ENCODE assay signal across 8 cellular contexts in the genomic region with DNA sequence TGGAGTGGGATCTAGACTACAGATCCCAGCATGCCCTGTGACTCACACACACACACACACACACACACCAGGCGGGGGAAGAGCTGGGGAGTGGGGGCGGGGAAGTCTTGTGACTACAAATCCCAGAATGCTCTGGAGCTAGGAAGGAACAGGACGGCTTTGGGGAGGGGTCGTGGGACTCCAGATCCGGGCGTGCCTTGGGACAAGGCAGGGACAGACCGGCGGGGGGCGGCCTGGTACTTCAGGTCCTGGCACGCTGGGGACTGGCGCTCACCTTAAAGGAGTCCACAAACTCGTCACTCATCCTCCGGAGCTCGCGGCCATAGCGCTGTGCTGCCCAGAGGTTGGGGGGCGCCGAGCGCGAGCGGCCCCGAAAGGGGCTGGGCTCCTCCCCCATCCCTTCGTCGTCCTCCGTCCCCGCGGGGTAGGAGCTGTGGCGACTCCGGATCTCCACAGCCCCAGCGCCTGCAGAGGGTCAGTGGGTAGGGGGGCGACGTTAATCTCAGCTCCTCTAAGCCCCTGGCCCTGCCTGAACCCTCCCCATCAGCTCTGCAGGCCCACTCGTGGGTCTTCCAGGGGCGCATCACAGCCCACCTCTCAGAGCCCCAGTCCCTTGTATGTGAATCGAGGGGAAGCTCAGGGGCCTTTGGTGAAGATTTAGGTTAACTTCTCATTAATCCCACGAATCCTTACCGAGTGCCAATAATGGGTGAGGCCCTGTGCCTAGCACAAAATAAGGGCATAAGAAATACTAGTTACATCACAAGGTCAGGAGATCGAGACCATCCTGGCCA. TPM values are rescaled to one million over a fixed set of nuclear protein-coding genes. Genes with fewer than 3 reads are reported as not detected.
DNase-seq lines count a peak whose midpoint lies in the region; ATAC-seq and TF ChIP-seq lines count a peak whose summit lies in the region.

No MANE protein-coding gene starts in this region.

- DNase-seq in HFF-Myc (ENCODE audit: extremely low read depth, low read depth) (peak; percentile 71), NCI-H69 (lab: John Stamatoyannopoulos, UW) (peak; percentile 98), dedifferentiated amniotic fluid mesenchymal stem cell (ENCODE audit: extremely low spot score) (peak; percentile 82), left lobe of liver (ENCODE audit: low spot score) (peak; percentile 91), cortex of kidney (lab: John Stamatoyannopoulos, UW) (no peak)
- peak; percentile 82 for DNase-seq in activated CD4-positive, alpha-beta T cell treated with anti-CD3 and anti-CD28 coated beads, Interleukin-2, amount 50 U/mL, for 1 hour
- peak; percentile 71 to 81 for DNase-seq in stimulated activated CD4-positive, alpha-beta T cell treated with anti-CD3 and anti-CD28 coated beads, Interleukin-1b, Interleukin-23, amount 100 ng/mL, for 4 hours (ENCODE audit: low read depth in 2 of 2)

- peaks cover 30% of the 10 kb centered on the region for H3K36me3 ChIP-seq in BLaER1

- H4K20me1 ChIP-seq in BLaER1, result no peaks in the 10 kb centered on the region

- TF ChIP-seq CTCF in HFF-Myc (IDR thresholded peaks at IDR 0.05; ENCODE audit: low read depth, low read length, missing control alignments), result peak; percentile 3

- peak; percentile 49 for ATAC-seq in left lobe of liver

- no peaks in the 10 kb centered on the region for H3K27me3 ChIP-seq in BLaER1

- H3K4me2 ChIP-seq in BLaER1, result peak overlapping the region; percentile 99

- H3K4me3 ChIP-seq in BLaER1 (peak overlapping the region; percentile 75), HFF-Myc (replicated peaks; ENCODE audit: low read depth, low read length) (peak overlapping the region; percentile 69)

- peak overlapping the region; percentile 86 for H3K9ac ChIP-seq in BLaER1

- peaks cover 46% of the 10 kb centered on the region for H3K4me1 ChIP-seq in BLaER1

- H3K9me3 ChIP-seq in BLaER1, result no peaks in the 10 kb centered on the region

- H3K27ac ChIP-seq in BLaER1, result peak overlapping the region; percentile 100

RNA-seq across cellular contexts. Expression of gene BAD, which starts 12.9 kb away (rescaled TPM):
- 36.0 TPM for total RNA-seq in left lobe of liver

RNA-seq across cellular contexts. Expression of gene GPR137, which starts 14.1 kb away (rescaled TPM):
- 26.8 TPM for total RNA-seq in left lobe of liver

RNA-seq across cellular contexts. Expression of gene KCNK4, which starts 19.6 kb away (rescaled TPM):
- not detected for total RNA-seq in left lobe of liver

RNA-seq across cellular contexts. Expression of gene PLCB3, which starts 20.2 kb away (rescaled TPM):
- total RNA-seq in left lobe of liver, result 6.8 TPM

RNA-seq across cellular contexts. Expression of gene PPP1R14B, which starts 24.8 kb away (rescaled TPM):
- 50.1 TPM for total RNA-seq in left lobe of liver
